In the genomic region with DNA sequence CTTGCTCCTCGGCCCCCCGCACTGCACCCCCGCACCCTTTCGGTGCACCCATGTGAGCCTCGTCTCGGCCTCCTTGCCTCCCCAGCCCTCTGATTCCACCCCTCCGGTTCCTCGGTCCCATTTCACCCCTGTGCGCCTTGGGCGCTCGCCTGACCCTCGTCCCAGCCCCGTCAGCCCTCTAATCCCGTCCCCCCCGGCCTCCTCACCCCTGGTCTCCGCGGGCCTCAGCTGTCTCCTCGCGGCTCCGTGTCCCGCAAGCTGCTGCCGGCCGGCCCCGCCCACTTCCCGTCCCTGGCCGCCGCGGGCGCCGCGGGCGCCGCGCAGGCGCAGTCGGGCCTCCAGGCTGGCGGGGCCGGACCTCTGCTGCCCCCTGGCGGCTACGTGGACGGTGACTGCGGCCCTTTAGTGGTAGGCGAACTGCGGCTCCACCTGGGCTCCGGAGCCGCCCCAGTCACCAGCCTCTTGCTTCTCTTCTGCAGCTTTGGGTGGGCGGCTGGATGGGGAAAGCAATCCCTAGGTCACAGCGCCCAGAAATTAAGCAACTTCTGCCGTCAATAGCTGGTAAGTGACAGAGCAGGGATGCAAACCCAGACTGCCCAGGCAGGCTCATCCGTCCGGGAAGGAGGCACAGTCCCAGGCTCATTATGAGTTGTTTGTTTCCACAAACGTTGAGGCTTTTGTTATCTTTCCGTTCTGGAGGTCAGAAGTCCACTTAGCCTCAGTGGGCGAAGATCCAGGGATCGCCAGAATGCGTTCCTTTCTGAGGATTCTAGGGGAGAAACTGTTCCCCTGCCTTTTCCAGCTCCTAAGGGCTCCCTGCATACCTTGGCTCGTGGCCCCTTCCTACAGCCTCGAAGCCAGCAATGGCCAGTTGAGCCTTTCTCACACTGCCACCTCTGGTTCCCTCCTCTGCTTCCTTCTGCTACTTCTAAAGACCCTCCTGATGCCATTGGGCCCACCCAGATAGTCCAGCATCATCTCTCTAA, we compare ENCODE assay signal across 8 cellular contexts. TPM values are rescaled to one million over a fixed set of nuclear protein-coding genes. Genes with fewer than 3 reads are reported as not detected.
A peak's percentile ranks its signal among the peaks of the same experiment; 100 is the strongest.
DNase-seq lines count a peak whose midpoint lies in the region; FAIRE-seq and TF ChIP-seq lines count a peak whose summit lies in the region.

Gene PPM1F (minus strand): TSS at position 263 of the 986 bp plus-strand sequence. CDS start 6,800 bp downstream, outside the sequence.

- H3K4me1 ChIP-seq in right atrium auricular region (peaks cover 0 to 43% of the 10 kb centered on the region in 2 donors), urinary bladder (ENCODE audit: insufficient read depth) (no peaks in the 10 kb centered on the region)

- H3K36me3 Mint-ChIP-seq in T-helper 2 cell treated with Interferon-gamma antibody and Interleukin-4, amounts not matched to agents 5 μg/mL and 100 μg/mL, for 36 hours (ENCODE audit: low read depth), result peaks cover 3% of the 10 kb centered on the region

- peak within 1 kb of the TSS; percentile 72 to 76 for H3K27ac ChIP-seq in right atrium auricular region
- peak within 1 kb of the TSS; percentile 40 for H3K27ac ChIP-seq in urinary bladder (ENCODE audit: low read depth)

- peak within 1 kb of the TSS; percentile 84 for H3K4me3 Mint-ChIP-seq in T-helper 2 cell treated with Interferon-gamma antibody and Interleukin-4, amounts not matched to agents 5 μg/mL and 100 μg/mL, for 36 hours

- H3K36me3 ChIP-seq in right atrium auricular region (no peaks in the 10 kb centered on the region), urinary bladder (ENCODE audit: insufficient read depth) (no peaks in the 10 kb centered on the region)

- peaks cover 9% of the 10 kb centered on the region for H3K4me1 Mint-ChIP-seq in T-helper 2 cell treated with Interferon-gamma antibody and Interleukin-4, amounts not matched to agents 5 μg/mL and 100 μg/mL, for 36 hours (ENCODE audit: low read depth)

- H3K9me3 Mint-ChIP-seq in T-helper 2 cell treated with Interferon-gamma antibody and Interleukin-4, amounts not matched to agents 5 μg/mL and 100 μg/mL, for 36 hours, result no peaks in the 10 kb centered on the region

- H3K4me3 ChIP-seq in right atrium auricular region (peak within 1 kb of the TSS; percentile 73 to 81), urinary bladder (ENCODE audit: low read depth, low read length) (peak within 1 kb of the TSS; percentile 71)

- H3K9me3 ChIP-seq in right atrium auricular region, result no peaks in the 10 kb centered on the region

- FAIRE-seq in H54 (lab: Jason Lieb, UNC), result no peak

- no peaks in the 10 kb centered on the region for H3K27me3 Mint-ChIP-seq in T-helper 2 cell treated with Interferon-gamma antibody and Interleukin-4, amounts not matched to agents 5 μg/mL and 100 μg/mL, for 36 hours (ENCODE audit: low read depth)

- 11% methylated on average over 58 of the region's 58 CpGs for WGBS in urinary bladder

- TF ChIP-seq CTCF in right atrium auricular region (IDR thresholded peaks at IDR 0.05), result peak; percentile 95 to 96

- DNase-seq in Daoy (ENCODE audit: low read depth) (peak; percentile 89), H54 (ENCODE audit: insufficient read length, low spot score) (peak; percentile 73), NCI-H1092 treated with DMSO at 0.1 percent for 48 hours (lab: John Stamatoyannopoulos, UW) (peak; percentile 79), anterior cingulate cortex (lab: John Stamatoyannopoulos, UW) (peak in 56 of 58 donors; percentile 23 to 86 (median 74)), right atrium auricular region (ENCODE audit: low spot score) (peak; percentile 81), putamen (ENCODE audit: low spot score) (peak; percentile 76)
- peak; percentile 87 for DNase-seq in T-helper 2 cell treated with Interferon-gamma antibody and Interleukin-4, amounts not matched to agents 5 μg/mL and 100 μg/mL, for 36 hours (ENCODE audit: low spot score)

- peak; percentile 53; the same call in 1 of the 2 replicates for TF ChIP-seq POLR2A in H54 (IDR thresholded peaks at IDR 0.05; ENCODE audit: low read depth, low read length)

- peak within 1 kb of the TSS; percentile 60 for H3K27ac Mint-ChIP-seq in T-helper 2 cell treated with Interferon-gamma antibody and Interleukin-4, amounts not matched to agents 5 μg/mL and 100 μg/mL, for 36 hours

- no peaks in the 10 kb centered on the region for H3K27me3 ChIP-seq in right atrium auricular region

RNA-seq across cellular contexts. Expression of gene PPM1F, which starts in this region (rescaled TPM):
- 22.9 and 29.6 TPM in 2 replicates for total RNA-seq in Daoy (2014; rRNA removed; shearing (Covaris generic))
- total RNA-seq in right atrium auricular region (10 to 100 TPM; 17.0 to 29.6 TPM), urinary bladder (30.8 TPM)
- polyA plus RNA-seq in urinary bladder, result 35.4 TPM

Comparison
In these comparisons a context has a peak if more than half of its experiments do, and no peak if none do; other contexts are left out.
1. Peak in every context shown above with its lines: DNase-seq, H3K4me3 ChIP-seq and H3K27ac ChIP-seq.